20 cellular contexts compared by ENCODE assay signal in the genomic region with DNA sequence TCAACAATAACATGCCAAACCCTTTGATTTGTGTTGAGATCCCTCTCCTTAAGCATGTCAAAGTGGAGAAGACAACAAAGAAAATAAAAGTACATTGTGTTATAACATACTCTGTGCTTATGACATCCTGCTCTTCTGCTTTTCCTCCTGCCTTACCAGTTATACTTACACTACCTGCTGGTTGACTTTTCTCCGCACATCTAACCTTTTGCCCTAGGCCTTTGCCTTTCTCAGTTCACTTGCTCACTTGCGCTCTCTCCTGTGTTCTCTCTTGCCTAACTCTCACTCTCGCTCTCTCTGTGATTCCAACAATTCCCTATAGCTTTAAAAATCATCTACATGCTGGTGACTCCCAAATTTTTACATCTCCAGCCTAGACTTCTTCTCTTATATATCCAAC. TPM values are rescaled to one million over a fixed set of nuclear protein-coding genes. Genes with fewer than 3 reads are reported as not detected.
DNase-seq lines count a peak whose midpoint lies in the region; ATAC-seq and TF ChIP-seq lines count a peak whose summit lies in the region.
"Had no signal": no experiment of that assay in that cellular context is flagged by ENCODE, and none has a peak within 500 bp of the region (broad histone marks: within the 10 kb centered on the region; RNA-seq: fewer than 3 reads in every experiment).

No MANE protein-coding gene starts in this region.

- H3K4me1 Mint-ChIP-seq in MCF 10A (ENCODE audit: insufficient read depth, unreplicated experiment): no peaks in the 10 kb centered on the region
- peaks cover 4% of the 10 kb centered on the region for H3K4me1 Mint-ChIP-seq in type B pancreatic cell (ENCODE audit: unreplicated experiment)
- H3K4me1 Mint-ChIP-seq: CD14-positive monocyte; CD4-positive, alpha-beta memory T cell had no signal

- TF ChIP-seq CTCF in breast epithelium (IDR thresholded peaks at IDR 0.05) (no peak), MCF 10A (IDR thresholded peaks at IDR 0.05; ENCODE audit: unreplicated experiment) (no peak), PC-9 (conservative IDR thresholded peaks at IDR 0.05) (no peak), type B pancreatic cell (conservative IDR thresholded peaks at IDR 0.05) (no peak)

- H3K27ac ChIP-seq in breast epithelium: peak overlapping the region; percentile 40 to 69
- 0 out of 2 replicates have a peak overlapping the region, but pooled peaks have one; percentile 13 for H3K27ac ChIP-seq in PC-9
- H3K27ac ChIP-seq in neuronal stem cell (replicated peaks; ENCODE audit: low read length): no peak overlapping the region
- H3K27ac ChIP-seq: BLaER1 had no signal

- H3K36me3 ChIP-seq in breast epithelium: no peaks in the 10 kb centered on the region
- H3K36me3 ChIP-seq in PC-9 (ENCODE audit: low read depth): no peaks in the 10 kb centered on the region
- H3K36me3 ChIP-seq in neuronal stem cell (replicated peaks in 1 of 2; ENCODE audit: control insufficient read depth in 2 of 2, insufficient read depth in 2 of 2, low read length in 2 of 2): no peaks in the 10 kb centered on the region
- H3K36me3 ChIP-seq: BLaER1 had no signal

- POLR2A ChIA-PET in MCF 10A (lab: Yijun Ruan, JAX) (no interaction called here), PC-9 (lab: Charles Lee; ENCODE audit: unreplicated experiment) (no interaction called here)

- no peak overlapping the region for H2AK5ac ChIP-seq in neuronal stem cell (ENCODE audit: low read depth, low read length)

- H3K9me3 Mint-ChIP-seq in MCF 10A (ENCODE audit: unreplicated experiment) (no peaks in the 10 kb centered on the region), type B pancreatic cell (peaks cover 5% of the 10 kb centered on the region)

- H3K9me2 ChIP-seq in PC-9 (ENCODE audit: insufficient read depth): no peaks in the 10 kb centered on the region

- no peak for TF ChIP-seq POLR2A in breast epithelium (IDR thresholded peaks at IDR 0.05)

- H4K91ac ChIP-seq in neuronal stem cell (ENCODE audit: low read depth, low read length, poor library complexity): no peak overlapping the region

- H3K9me3 ChIP-seq in breast epithelium (no peaks in the 10 kb centered on the region), PC-9 (ENCODE audit: insufficient read depth, low read depth) (no peaks in the 10 kb centered on the region), neuronal stem cell (replicated peaks in 1 of 2; ENCODE audit: control insufficient read depth in 2 of 2, insufficient read depth in 1 of 2, low read depth in 1 of 2, low read length in 2 of 2) (no peaks in the 10 kb centered on the region)
- H3K9me3 ChIP-seq: BLaER1 had no signal

- no peak overlapping the region for H4K8ac ChIP-seq in neuronal stem cell (ENCODE audit: low read depth, low read length)

- DNase-seq in breast epithelium (ENCODE audit: low spot score in 2 of 2) (no peak), MCF 10A (ENCODE audit: unreplicated experiment) (no peak), PC-9 (peak; percentile 25 to 75), type B pancreatic cell (ENCODE audit: extremely low spot score, unreplicated experiment) (no peak), neuronal stem cell (ENCODE audit: low spot score) (no peak), posterior vena cava (ENCODE audit: low spot score) (no peak)
- DNase-seq: 8988T; CD4-positive, alpha-beta memory T cell; DMS153; DMS79; GF-D8; GOT3; H7 had no signal

- no peaks in the 10 kb centered on the region for H3K79me2 ChIP-seq in PC-9 (ENCODE audit: low read depth)

- H3K18ac ChIP-seq in neuronal stem cell (ENCODE audit: low read length): no peak overlapping the region

- H3F3A ChIP-seq in PC-9 (ENCODE audit: insufficient read depth, low read depth): peaks cover 6% of the 10 kb centered on the region; the same call in 1 of the 2 replicates

- ATAC-seq in esophagus mucosa (peak; percentile 99), GM21526 (IDR thresholded peaks at IDR 0.05; ENCODE audit: low FRiP score, unreplicated experiment) (no peak)
- ATAC-seq: HCT116 had no signal

- no peaks in the 10 kb centered on the region for H3K27me3 Mint-ChIP-seq in MCF 10A (ENCODE audit: insufficient read depth, unreplicated experiment)
- H3K27me3 Mint-ChIP-seq in type B pancreatic cell: no peaks in the 10 kb centered on the region

- H3K4me3 ChIP-seq in breast epithelium: no peak overlapping the region
- no peak overlapping the region for H3K4me3 ChIP-seq in PC-9
- H3K4me3 ChIP-seq in neuronal stem cell (ENCODE audit: low read length in 2 of 2): no peak overlapping the region
- H3K4me3 ChIP-seq: BLaER1 had no signal

- no peaks in the 10 kb centered on the region for H3K27me3 ChIP-seq in breast epithelium
- no peaks in the 10 kb centered on the region for H3K27me3 ChIP-seq in PC-9 (ENCODE audit: insufficient read depth, low read depth)
- H3K27me3 ChIP-seq in neuronal stem cell (ENCODE audit: control insufficient read depth in 3 of 3, insufficient read depth in 3 of 3, low read depth in 1 of 3, low read length in 3 of 3): peaks cover 0 to 2% (median 0%) of the 10 kb centered on the region in 3 experiments
- H3K27me3 ChIP-seq: BLaER1 had no signal

- CTCF ChIA-PET in MCF 10A (lab: Yijun Ruan, JAX): interaction anchor here (0.6 kb wide), 1 partner anchor 320 kb away, joined by 5 read pairs; no protein-coding TSS in a partner anchor
- CTCF ChIA-PET in PC-9 (lab: Charles Lee): no interaction called here

- no peak overlapping the region for H2BK5ac ChIP-seq in neuronal stem cell (ENCODE audit: low read length)

- H2BK15ac ChIP-seq in neuronal stem cell (ENCODE audit: low read length): no peak overlapping the region

- peak overlapping the region; percentile 53 for H3K4me2 ChIP-seq in PC-9
- H3K4me2 ChIP-seq in neuronal stem cell (ENCODE audit: insufficient read depth, low read length, poor library complexity, severe bottlenecking): no peak overlapping the region
- H3K4me2 ChIP-seq: BLaER1 had no signal

- H2AFZ ChIP-seq in PC-9: 0 out of 2 replicates have a peak overlapping the region, but pooled peaks have one; percentile 8
- no peak overlapping the region for H2AFZ ChIP-seq in neuronal stem cell (ENCODE audit: low read length)

- no peak overlapping the region for H3K27ac Mint-ChIP-seq in MCF 10A (ENCODE audit: low read depth, unreplicated experiment)
- H3K27ac Mint-ChIP-seq in type B pancreatic cell: peak overlapping the region; percentile 77
- H3K27ac Mint-ChIP-seq: CD14-positive monocyte; CD4-positive, alpha-beta memory T cell had no signal

- H2BK12ac ChIP-seq in neuronal stem cell (ENCODE audit: low read length): no peak overlapping the region

- H3K4me3 Mint-ChIP-seq in MCF 10A (ENCODE audit: unreplicated experiment) (no peak overlapping the region), type B pancreatic cell (peak overlapping the region; percentile 71)
- H3K4me3 Mint-ChIP-seq: CD14-positive monocyte; CD4-positive, alpha-beta memory T cell had no signal

- no peak overlapping the region for H3K9ac ChIP-seq in neuronal stem cell (ENCODE audit: low read depth, low read length, poor library complexity)
- H3K9ac ChIP-seq: BLaER1 had no signal

- H4K20me1 ChIP-seq in PC-9 (ENCODE audit: insufficient read depth): no peaks in the 10 kb centered on the region
- H4K20me1 ChIP-seq: BLaER1 had no signal

- intact Hi-C loops in breast epithelium (cut with DNase I; ENCODE audit: low total_unique reads) (no loop called here), MCF 10A (cut with micrococcal nuclease) (no loop called here), PC-9 (cut with micrococcal nuclease; ENCODE audit: unreplicated experiment) (no loop called here), posterior vena cava (cut with DNase I) (no loop called here)

- H2BK120ac ChIP-seq in neuronal stem cell (ENCODE audit: low read depth, low read length): no peak overlapping the region

- WGBS in neuronal stem cell (ENCODE audit: extremely low coverage in 2 of 2, insufficient read length in 2 of 2, insufficient replicate concordance in 1 of 2), 2 donors: no CpG with 5 or more reads among the region's 3 CpGs

- no peak overlapping the region for H3K23ac ChIP-seq in neuronal stem cell (ENCODE audit: low read depth, low read length, poor library complexity)

- BruUV-seq in MCF 10A (replicated peaks; lab: Mats Ljungman, UMichigan) (no TSS peak), PC-9 (replicated peaks; lab: Mats Ljungman, UMichigan) (no TSS peak)

- H3K4ac ChIP-seq in neuronal stem cell (ENCODE audit: low read length): no peak overlapping the region

- H3K14ac ChIP-seq in neuronal stem cell (ENCODE audit: low read length): no peak overlapping the region

- no peaks in the 10 kb centered on the region for H3K36me3 Mint-ChIP-seq in MCF 10A (ENCODE audit: insufficient read depth, unreplicated experiment)
- H3K36me3 Mint-ChIP-seq in type B pancreatic cell: no peaks in the 10 kb centered on the region
- H3K36me3 Mint-ChIP-seq: CD14-positive monocyte had no signal

- no peaks in the 10 kb centered on the region for H3K4me1 ChIP-seq in breast epithelium
- peaks cover 14% of the 10 kb centered on the region for H3K4me1 ChIP-seq in PC-9 (replicated peaks; ENCODE audit: insufficient read depth)
- no peaks in the 10 kb centered on the region for H3K4me1 ChIP-seq in neuronal stem cell (ENCODE audit: control insufficient read depth in 2 of 2, insufficient read depth in 1 of 2, low read depth in 1 of 2, low read length in 2 of 2)
- H3K4me1 ChIP-seq: BLaER1 had no signal

- H3K79me1 ChIP-seq in neuronal stem cell (ENCODE audit: low read depth, low read length): no peaks in the 10 kb centered on the region

RNA-seq across cellular contexts. Expression of a gene that starts 5.7 kb away (rescaled TPM):
- total RNA-seq in breast epithelium (under 1 TPM; 0.15 to 0.33 (median 0.32) TPM), MCF 10A (2022) (0.47 and 0.58 TPM in 2 replicates), PC-9 (2021) (0.10 and 0.22 TPM in 2 replicates), esophagus mucosa (0.08 TPM), type B pancreatic cell (ENCODE audit: low replicate concordance) (0.29 and 0.87 TPM in 2 replicates), posterior vena cava (under 1 TPM; 0.05 to 0.19 TPM)
- 0.25 TPM for polyA plus RNA-seq in neuronal stem cell (2013, experiment 1 of 2)
- 0.10 TPM for polyA plus RNA-seq in neuronal stem cell (2013, experiment 2 of 2)
- total RNA-seq: A673, H7 had no signal
- polyA plus RNA-seq: AG04450; CD14-positive monocyte; CD4-positive, alpha-beta memory T cell had no signal

RNA-seq across cellular contexts. Expression of a gene that starts 17.6 kb away (rescaled TPM):
- total RNA-seq in breast epithelium: 10 to 100 TPM; 17.4 to 26.8 (median 18.4) TPM
- total RNA-seq in MCF 10A (2022): 23.0 and 23.1 TPM in 2 replicates
- total RNA-seq in PC-9 (2021): 14.3 and 16.6 TPM in 2 replicates
- total RNA-seq in esophagus mucosa: 17.5 TPM
- total RNA-seq in type B pancreatic cell (ENCODE audit: low replicate concordance): 20.4 and 23.7 TPM in 2 replicates
- polyA plus RNA-seq in neuronal stem cell (2013, experiment 1 of 2): 5.6 TPM
- polyA plus RNA-seq in neuronal stem cell (2013, experiment 2 of 2): 5.8 TPM
- total RNA-seq in posterior vena cava: 10 to 100 TPM; 16.4 to 17.9 TPM

RNA-seq across cellular contexts. Expression of a gene that starts 58.7 kb away (rescaled TPM):
- total RNA-seq in breast epithelium: 100 to 1,000 TPM in 2 of 3 donors, 10 to 100 TPM in 1; 93.6 to 125 (median 120) TPM
- total RNA-seq in MCF 10A (2022): 275 and 396 TPM in 2 replicates
- 132 and 182 TPM in 2 replicates for total RNA-seq in PC-9 (2021)
- 72.1 TPM for total RNA-seq in esophagus mucosa
- 132 and 188 TPM in 2 replicates for total RNA-seq in type B pancreatic cell (ENCODE audit: low replicate concordance)
- polyA plus RNA-seq in neuronal stem cell (2013, experiment 1 of 2): 201 TPM
- polyA plus RNA-seq in neuronal stem cell (2013, experiment 2 of 2): 197 TPM
- total RNA-seq in posterior vena cava: 100 to 1,000 TPM; 152 to 191 TPM

Comparison
In these comparisons a context has a peak if more than half of its experiments do, and no peak if none do; other contexts are left out.
1. DNase-seq: peak in PC-9 (2 of 2); none in breast epithelium (0 of 2), MCF 10A (single experiment), type B pancreatic cell (single experiment), neuronal stem cell (single experiment) and posterior vena cava (single experiment).